In the genomic region with DNA sequence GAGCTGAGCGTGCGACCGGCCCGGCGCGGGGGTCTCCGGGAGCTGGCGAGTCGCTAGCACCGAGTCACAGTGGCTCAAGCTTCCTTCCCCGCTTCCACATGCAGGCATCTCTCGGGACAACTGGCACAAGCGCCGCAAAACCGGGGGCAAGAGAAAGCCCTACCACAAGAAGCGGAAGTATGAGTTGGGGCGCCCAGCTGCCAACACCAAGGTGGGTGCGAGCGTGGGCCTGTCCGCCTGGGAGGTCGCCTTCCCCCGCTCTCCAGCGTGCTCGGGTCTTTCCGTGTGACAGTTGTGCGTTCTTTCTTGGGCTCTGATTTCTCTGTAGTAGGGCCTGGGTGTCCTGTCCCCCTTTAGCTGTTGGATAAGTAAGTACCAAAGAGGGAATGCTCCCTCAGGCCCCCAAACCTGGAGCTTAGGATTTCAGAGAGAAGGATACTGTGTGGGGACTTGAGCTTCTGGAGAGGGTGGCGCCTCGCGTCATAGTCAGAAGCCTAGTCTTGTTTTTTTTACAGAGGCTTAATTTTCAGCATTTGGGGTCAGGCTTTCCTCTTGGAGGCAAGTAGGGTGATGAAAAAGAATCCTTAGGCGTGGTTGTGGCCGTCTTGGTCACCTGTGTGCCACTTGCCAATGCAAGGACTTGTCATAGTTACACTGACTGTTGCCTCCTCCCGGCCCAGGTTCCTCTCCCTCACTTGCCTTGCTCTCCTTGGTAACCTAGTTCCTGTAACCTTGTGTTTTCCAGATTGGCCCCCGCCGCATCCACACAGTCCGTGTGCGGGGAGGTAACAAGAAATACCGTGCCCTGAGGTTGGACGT, we compare ENCODE assay signal across 8 cellular contexts. TPM values are rescaled to one million over a fixed set of nuclear protein-coding genes. Genes with fewer than 3 reads are reported as not detected.
A peak's percentile ranks its signal among the peaks of the same experiment; 100 is the strongest.
DNase-seq lines count a peak whose midpoint lies in the region; ATAC-seq and TF ChIP-seq lines count a peak whose summit lies in the region.

No MANE protein-coding gene starts in this region.

- no peak for TF ChIP-seq POLR2A in suprapubic skin (IDR thresholded peaks at IDR 0.05)

- H3K4me3 ChIP-seq in SK-N-MC = peak overlapping the region; percentile 91
- H3K4me3 ChIP-seq in cardiac fibroblast (replicated peaks in 1 of 2; ENCODE audit: low read depth in 2 of 2, low read length in 2 of 2) = peak overlapping the region; percentile 84
- peak overlapping the region; percentile 97 for H3K4me3 ChIP-seq in lower lobe of right lung
- peak overlapping the region; percentile 73 for H3K4me3 ChIP-seq in suprapubic skin

- ATAC-seq in HG02610 (IDR thresholded peaks at IDR 0.05; ENCODE audit: unreplicated experiment) (peak; percentile 9), lower lobe of right lung (peak; percentile 30 to 38)

- TF ChIP-seq CTCF in cardiac fibroblast (IDR thresholded peaks at IDR 0.05; ENCODE audit: low read depth, low read length) (no peak), lower lobe of right lung (IDR thresholded peaks at IDR 0.05) (no peak), suprapubic skin (IDR thresholded peaks at IDR 0.05) (no peak)

- DNase-seq in GM03348 (ENCODE audit: low spot score) = peak; percentile 26
- DNase-seq in SK-N-MC (ENCODE audit: low read depth, low spot score) = no peak
- peak in 1 of 2 donors; percentile 36 for DNase-seq in cardiac fibroblast (ENCODE audit: low read depth in 2 of 2)
- no peak for DNase-seq in lower lobe of right lung
- peak in 1 of 2 donors; percentile 79 for DNase-seq in suprapubic skin (ENCODE audit: low spot score in 2 of 2)
- no peak for DNase-seq in NCI-H2171 treated with DMSO at 0.1 percent for 48 hours (lab: John Stamatoyannopoulos, UW)
- DNase-seq in NCI-H510A (lab: John Stamatoyannopoulos, UW) = no peak

- H3K9me3 ChIP-seq in SK-N-MC (ENCODE audit: low read depth, low read length) = no peaks in the 10 kb centered on the region
- H3K9me3 ChIP-seq in lower lobe of right lung = no peaks in the 10 kb centered on the region
- no peaks in the 10 kb centered on the region for H3K9me3 ChIP-seq in suprapubic skin

- peak overlapping the region; percentile 100 for H3K9ac ChIP-seq in SK-N-MC (ENCODE audit: insufficient read length)

- H3K27ac ChIP-seq in SK-N-MC (peak overlapping the region; percentile 94), lower lobe of right lung (peak overlapping the region; percentile 98), suprapubic skin (peak overlapping the region; percentile 98)

- WGBS in suprapubic skin = 7% methylated on average over 28 of the region's 38 CpGs

- intact Hi-C loops in lower lobe of right lung (cut with DNase I) = no loop called here

- peaks cover 29% of the 10 kb centered on the region for H3K4me1 ChIP-seq in lower lobe of right lung
- peaks cover 33% of the 10 kb centered on the region for H3K4me1 ChIP-seq in suprapubic skin

- H3K36me3 ChIP-seq in SK-N-MC (ENCODE audit: insufficient read depth, low read length) (peaks cover 55% of the 10 kb centered on the region), lower lobe of right lung (peaks cover 50% of the 10 kb centered on the region), suprapubic skin (peaks cover 38% of the 10 kb centered on the region)

- TF ChIP-seq EP300 in suprapubic skin (IDR thresholded peaks at IDR 0.05) = no peak

- H3K27me3 ChIP-seq in lower lobe of right lung (ENCODE audit: low read depth) (no peaks in the 10 kb centered on the region), suprapubic skin (no peaks in the 10 kb centered on the region)

RNA-seq across cellular contexts. Expression of gene RPS8, which starts 0.8 kb away (rescaled TPM):
- total RNA-seq in lower lobe of right lung (1,341 TPM), suprapubic skin (1,000 to 10,000 TPM; 1,858 to 3,271 (median 2,807) TPM)

RNA-seq across cellular contexts. Expression of gene BEST4, which starts 11.8 kb away (rescaled TPM):
- total RNA-seq in lower lobe of right lung (1.7 TPM), suprapubic skin (under 1 TPM in 3 of 4 donors, not detected in 1; 0.30 to 0.72 (median 0.30) TPM)

RNA-seq across cellular contexts. Expression of gene PLK3, which starts 24.0 kb away (rescaled TPM):
- total RNA-seq in lower lobe of right lung (27.7 TPM), suprapubic skin (100 to 1,000 TPM in 2 of 4 donors, 10 to 100 TPM in 2; 63.7 to 135 (median 91.1) TPM)

RNA-seq across cellular contexts. Expression of gene DYNLT4, which starts 31.0 kb away (rescaled TPM):
- total RNA-seq in lower lobe of right lung = 5.2 TPM
- not detected for total RNA-seq in suprapubic skin

RNA-seq across cellular contexts. Expression of gene BTBD19, which starts 32.2 kb away (rescaled TPM):
- total RNA-seq in lower lobe of right lung (8.7 TPM), suprapubic skin (1 to 10 TPM; 1.2 to 7.3 (median 4.4) TPM)
